17 cellular contexts compared by ENCODE assay signal in genomic region chr2:55864351-55865084, GRCh38. TPM values are rescaled to one million over a fixed set of nuclear protein-coding genes. Genes with fewer than 3 reads are reported as not detected.
"Had no signal": no experiment of that assay in that cellular context is flagged by ENCODE, and none has a peak within 500 bp of the region (broad histone marks: within the 10 kb centered on the region; RNA-seq: fewer than 3 reads in every experiment).

No MANE protein-coding gene starts in this region.

- H3K9me3 Mint-ChIP-seq: activated CD8-positive, alpha-beta T cell treated with anti-CD3 and anti-CD28 coated beads for 36 hours; activated naive CD8-positive, alpha-beta T cell treated with anti-CD3 and anti-CD28 coated beads for 36 hours; activated T-cell treated with anti-CD3 and anti-CD28 coated beads, Interleukin-2, amount 50 U/mL, for 72 hours; neural progenitor cell; stimulated activated memory B cell treated with anti-CD40 and anti-IgM and Interleukin-4, amounts not matched to agents 10 μg/mL and 1 μg/mL and 100 μg/mL, for 72 hours; type B pancreatic cell; WTC11 had no signal

- H3K79me2 ChIP-seq: parathyroid adenoma had no signal

- H3K9me3 ChIP-seq: esophagus squamous epithelium had no signal

- H3K36me3 ChIP-seq: esophagus squamous epithelium, neural progenitor cell had no signal

- H3K4me1 Mint-ChIP-seq: activated naive CD8-positive, alpha-beta T cell treated with anti-CD3 and anti-CD28 coated beads for 36 hours; stimulated activated memory B cell treated with anti-CD40 and anti-IgM and Interleukin-4, amounts not matched to agents 10 μg/mL and 1 μg/mL and 100 μg/mL, for 72 hours had no signal

- H3K27ac ChIP-seq: neural progenitor cell, parathyroid adenoma had no signal

- H3K9ac ChIP-seq: neural progenitor cell, parathyroid adenoma had no signal

- H3K27me3 ChIP-seq: esophagus squamous epithelium, foreskin keratinocyte, neural progenitor cell had no signal

- H3K4me3 Mint-ChIP-seq: activated CD8-positive, alpha-beta T cell treated with anti-CD3 and anti-CD28 coated beads for 36 hours; activated naive CD8-positive, alpha-beta T cell treated with anti-CD3 and anti-CD28 coated beads for 36 hours; activated T-cell treated with anti-CD3 and anti-CD28 coated beads, Interleukin-2, amount 50 U/mL, for 72 hours; neural progenitor cell; stimulated activated memory B cell treated with anti-CD40 and anti-IgM and Interleukin-4, amounts not matched to agents 10 μg/mL and 1 μg/mL and 100 μg/mL, for 72 hours; type B pancreatic cell; WTC11 had no signal

- FAIRE-seq: colon had no signal

- H3K36me3 Mint-ChIP-seq: activated naive CD8-positive, alpha-beta T cell treated with anti-CD3 and anti-CD28 coated beads for 36 hours; neural progenitor cell; stimulated activated memory B cell treated with anti-CD40 and anti-IgM and Interleukin-4, amounts not matched to agents 10 μg/mL and 1 μg/mL and 100 μg/mL, for 72 hours; WTC11 had no signal

- H3K4me2 ChIP-seq: neural progenitor cell had no signal

- H3K27me3 Mint-ChIP-seq: activated naive CD8-positive, alpha-beta T cell treated with anti-CD3 and anti-CD28 coated beads for 36 hours; type B pancreatic cell had no signal

- H3K4me3 ChIP-seq: esophagus squamous epithelium, neural progenitor cell had no signal

- H2AFZ ChIP-seq: parathyroid adenoma had no signal

- H3K27ac Mint-ChIP-seq: activated CD8-positive, alpha-beta T cell treated with anti-CD3 and anti-CD28 coated beads for 36 hours; activated naive CD8-positive, alpha-beta T cell treated with anti-CD3 and anti-CD28 coated beads for 36 hours; activated T-cell treated with anti-CD3 and anti-CD28 coated beads, Interleukin-2, amount 50 U/mL, for 72 hours; neural progenitor cell; stimulated activated memory B cell treated with anti-CD40 and anti-IgM and Interleukin-4, amounts not matched to agents 10 μg/mL and 1 μg/mL and 100 μg/mL, for 72 hours; type B pancreatic cell; WTC11 had no signal

- DNase-seq: activated CD4-positive, alpha-beta T cell treated with anti-CD3 and anti-CD28 coated beads for 48 hours; activated CD8-positive, alpha-beta memory T cell treated with anti-CD3 and anti-CD28 coated beads, Interleukin-2, amount 50 U/mL, for 48 hours; activated CD8-positive, alpha-beta T cell treated with anti-CD3 and anti-CD28 coated beads for 36 hours; activated gamma-delta T cell; activated naive CD8-positive, alpha-beta T cell treated with anti-CD3 and anti-CD28 coated beads for 36 hours; activated T-cell treated with anti-CD3 and anti-CD28 coated beads, Interleukin-2, amount 50 U/mL, for 72 hours; esophagus squamous epithelium; head of caudate nucleus; left cardiac atrium; T-helper 2 cell had no signal

- ATAC-seq: activated CD8-positive, alpha-beta T cell treated with anti-CD3 and anti-CD28 coated beads for 36 hours; activated T-cell treated with anti-CD3 and anti-CD28 coated beads, Interleukin-2, amount 50 U/mL, for 72 hours; foreskin keratinocyte; left cardiac atrium; stimulated activated memory B cell treated with anti-CD40 and anti-IgM and Interleukin-4, amounts not matched to agents 10 μg/mL and 1 μg/mL and 100 μg/mL, for 72 hours; WTC11 had no signal

- H3K4me1 ChIP-seq: esophagus squamous epithelium, neural progenitor cell, parathyroid adenoma had no signal

RNA-seq across cellular contexts. Expression of gene EFEMP1, which starts 59.1 kb away (rescaled TPM):
- total RNA-seq: activated CD8-positive, alpha-beta T cell treated with anti-CD3 and anti-CD28 coated beads for 36 hours; activated naive CD8-positive, alpha-beta T cell treated with anti-CD3 and anti-CD28 coated beads for 36 hours; activated T-cell treated with anti-CD3 and anti-CD28 coated beads, Interleukin-2, amount 50 U/mL, for 72 hours had no signal
